ENCODE assay signal across 15 cellular contexts in the genomic region with DNA sequence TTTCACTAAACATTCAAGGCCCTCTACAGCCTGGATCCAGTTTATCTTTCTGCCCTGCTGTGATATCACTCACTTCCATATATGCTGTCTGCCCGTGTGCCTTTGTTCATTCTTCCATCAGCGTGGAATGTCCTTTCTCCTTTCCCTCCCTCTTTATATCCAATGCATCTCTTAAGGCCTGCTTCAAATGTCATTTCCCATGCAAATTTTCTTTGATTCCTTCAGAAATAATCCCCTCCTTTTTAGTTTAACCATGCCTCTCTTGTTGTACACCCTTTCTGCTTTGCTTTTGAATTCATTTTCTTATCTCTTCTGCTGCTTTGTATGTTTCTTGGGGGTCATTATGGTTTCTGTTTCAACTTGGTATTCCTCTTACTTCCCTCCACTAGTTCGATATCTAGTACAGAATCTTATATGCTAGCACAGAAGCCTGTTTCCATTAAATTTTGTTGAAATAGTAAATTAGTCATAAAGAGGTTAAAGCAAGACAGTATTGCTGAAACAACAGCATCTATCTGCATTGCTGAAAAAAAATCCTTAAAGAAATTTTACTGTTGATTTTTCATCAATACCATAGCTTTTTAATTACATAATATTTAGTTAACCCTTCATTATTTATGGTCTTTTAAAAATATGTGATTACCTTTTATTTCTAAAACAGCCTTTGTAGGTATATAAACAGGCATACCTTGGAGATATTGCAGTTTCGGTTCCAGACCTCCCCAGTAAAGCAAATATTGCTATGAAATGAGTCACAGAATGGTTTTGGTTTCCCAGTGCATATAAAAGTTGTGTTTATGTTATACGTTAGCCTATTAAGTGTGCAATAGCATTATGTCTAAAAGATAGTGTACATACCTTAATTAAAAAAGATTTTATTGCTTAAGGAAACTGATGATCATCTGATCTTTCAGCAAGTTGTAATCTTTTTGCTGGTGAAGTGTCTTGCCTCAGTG. TPM values are rescaled to one million over a fixed set of nuclear protein-coding genes. Genes with fewer than 3 reads are reported as not detected.
DNase-seq lines count a peak whose midpoint lies in the region; ATAC-seq, FAIRE-seq and TF ChIP-seq lines count a peak whose summit lies in the region.
"Had no signal": no experiment of that assay in that cellular context is flagged by ENCODE, and none has a peak within 500 bp of the region (broad histone marks: within the 10 kb centered on the region; RNA-seq: fewer than 3 reads in every experiment).

No MANE protein-coding gene starts in this region.

- no peak overlapping the region for H2BK5ac ChIP-seq in trophoblast cell (ENCODE audit: low read depth, low read length, poor library complexity)
- no peak overlapping the region for H2BK5ac ChIP-seq in H9 (ENCODE audit: insufficient read length, low read length)

- WGBS in trophoblast cell (ENCODE audit: extremely low coverage, insufficient coverage, insufficient read length), result no CpG with 5 or more reads among the region's 5 CpGs
- WGBS in psoas muscle, 3 donors, result 93 to 94% (median 93%) methylated on average over 5 of the region's 5 CpGs
- no CpG with 5 or more reads among the region's 5 CpGs for WGBS in H9 (ENCODE audit: extremely low coverage, insufficient read length, low lambda C conversion rate)

- no peak overlapping the region for H3K18ac ChIP-seq in trophoblast cell (ENCODE audit: low read length)
- no peak overlapping the region for H3K18ac ChIP-seq in H9 (ENCODE audit: insufficient read length, low read depth, low read length)

- H4K20me1 ChIP-seq in H9 (ENCODE audit: control insufficient read depth, insufficient read depth, insufficient read length), result no peaks in the 10 kb centered on the region

- no peaks in the 10 kb centered on the region for H3K36me3 Mint-ChIP-seq in activated CD4-positive, alpha-beta T cell treated with anti-CD3 and anti-CD28 coated beads for 36 hours (ENCODE audit: low read depth)
- no peaks in the 10 kb centered on the region for H3K36me3 Mint-ChIP-seq in H9 (ENCODE audit: insufficient read depth in 1 of 3, low read depth in 3 of 3)

- no peaks in the 10 kb centered on the region for H3K27me3 ChIP-seq in trophoblast cell (ENCODE audit: insufficient read depth, low read length)
- no peaks in the 10 kb centered on the region for H3K27me3 ChIP-seq in psoas muscle (ENCODE audit: insufficient read depth in 3 of 3, low read length in 2 of 3)
- no peaks in the 10 kb centered on the region for H3K27me3 ChIP-seq in H9 (ENCODE audit: insufficient read depth, low read length)
- H3K27me3 ChIP-seq: MG63, suprapubic skin had no signal

- H2BK15ac ChIP-seq in H9 (ENCODE audit: low read depth, low read length), result no peak overlapping the region

- peaks cover 31% of the 10 kb centered on the region for H3K4me1 Mint-ChIP-seq in activated CD4-positive, alpha-beta T cell treated with anti-CD3 and anti-CD28 coated beads for 36 hours
- H3K4me1 Mint-ChIP-seq in H9, result peaks cover 7 to 11% of the 10 kb centered on the region in 2 experiments
- H3K4me1 Mint-ChIP-seq: B cell had no signal

- no peaks in the 10 kb centered on the region for H3K9me3 ChIP-seq in trophoblast cell (ENCODE audit: insufficient read depth, low read depth, low read length)
- no peaks in the 10 kb centered on the region for H3K9me3 ChIP-seq in psoas muscle
- H3K9me3 ChIP-seq in H9 (ENCODE audit: control insufficient read depth, low read depth, low read length), result no peaks in the 10 kb centered on the region
- H3K9me3 ChIP-seq: MG63, suprapubic skin had no signal

- no peak overlapping the region for H3T11ph ChIP-seq in H9 (ENCODE audit: low read length)

- H2AFZ ChIP-seq in trophoblast cell (ENCODE audit: insufficient read depth, low read length, poor library complexity) (no peak overlapping the region), H9 (ENCODE audit: low read length) (no peak overlapping the region)

- no peak overlapping the region for H3K14ac ChIP-seq in trophoblast cell (ENCODE audit: low read length)
- H3K14ac ChIP-seq in H9 (ENCODE audit: insufficient read depth, low read length), result no peak overlapping the region

- no peak overlapping the region for H2BK120ac ChIP-seq in trophoblast cell (ENCODE audit: insufficient read depth, low read length, poor library complexity)
- no peak overlapping the region for H2BK120ac ChIP-seq in H9 (ENCODE audit: low read depth, low read length, poor library complexity, severe bottlenecking)

- no peak overlapping the region for H2BK20ac ChIP-seq in H9 (ENCODE audit: low read depth, low read length, poor library complexity, severe bottlenecking)

- H3K79me1 ChIP-seq in trophoblast cell (ENCODE audit: low read length) (peaks cover 4% of the 10 kb centered on the region), H9 (ENCODE audit: insufficient read depth, low read depth, low read length, poor library complexity, severe bottlenecking) (no peaks in the 10 kb centered on the region)

- POLR2A ChIA-PET in activated CD4-positive, alpha-beta T cell treated with anti-CD3 and anti-CD28 coated beads for 36 hours (lab: Charles Lee), result no interaction called here

- no peak overlapping the region for H3K4me3 Mint-ChIP-seq in activated CD4-positive, alpha-beta T cell treated with anti-CD3 and anti-CD28 coated beads for 36 hours
- H3K4me3 Mint-ChIP-seq in H9, result no peak overlapping the region
- H3K4me3 Mint-ChIP-seq: activated naive CD4-positive, alpha-beta T cell treated with anti-CD3 and anti-CD28 coated beads for 36 hours; B cell had no signal

- no peak for DNase-seq in GM19239 (ENCODE audit: insufficient read length, low spot score)
- DNase-seq in OCI-M1 (lab: John Stamatoyannopoulos, UW), result peak; percentile 84
- peak; percentile 12 for DNase-seq in astrocyte of the spinal cord (ENCODE audit: low read depth, low spot score)
- no peak for DNase-seq in trophoblast cell
- no peak for DNase-seq in NCI-H2029 treated with DMSO at 0.1 percent for 48 hours (lab: John Stamatoyannopoulos, UW)
- DNase-seq in activated CD4-positive, alpha-beta T cell treated with anti-CD3 and anti-CD28 coated beads for 36 hours, result no peak
- no peak for DNase-seq in psoas muscle
- DNase-seq in H9, result no peak
- DNase-seq: activated naive CD4-positive, alpha-beta T cell treated with anti-CD3 and anti-CD28 coated beads for 36 hours; MG63; stimulated activated CD4-positive, alpha-beta T cell treated with anti-CD3 and anti-CD28 coated beads, Interleukin-15, amount 100 ng/mL, for 24 hours had no signal

- H3K4me1 ChIP-seq in trophoblast cell (ENCODE audit: control insufficient read depth in 1 of 2, insufficient read depth in 2 of 2, low read length in 2 of 2) (peaks cover 4 to 6% of the 10 kb centered on the region in 2 experiments), psoas muscle (no peaks in the 10 kb centered on the region), H9 (ENCODE audit: insufficient read depth, low read length) (no peaks in the 10 kb centered on the region)

- no peak overlapping the region for H3K27ac Mint-ChIP-seq in activated CD4-positive, alpha-beta T cell treated with anti-CD3 and anti-CD28 coated beads for 36 hours
- H3K27ac Mint-ChIP-seq in H9, result no peak overlapping the region
- H3K27ac Mint-ChIP-seq: activated naive CD4-positive, alpha-beta T cell treated with anti-CD3 and anti-CD28 coated beads for 36 hours; B cell had no signal

- in situ Hi-C loops in astrocyte of the spinal cord (cut with HindIII; ENCODE audit: low sequenced_read_pairs), result no loop called here

- no peak overlapping the region for H2AK5ac ChIP-seq in trophoblast cell (ENCODE audit: low read length)
- H2AK5ac ChIP-seq in H9 (ENCODE audit: insufficient read length, low read length), result no peak overlapping the region

- H3K9ac ChIP-seq in trophoblast cell (ENCODE audit: low read length) (no peak overlapping the region), H9 (ENCODE audit: extremely low read depth, insufficient read length, low read length) (no peak overlapping the region)

- H3K23ac ChIP-seq in trophoblast cell (ENCODE audit: low read length), result no peak overlapping the region
- H3K23ac ChIP-seq in H9 (ENCODE audit: insufficient read length, low read depth, low read length), result no peak overlapping the region

- H3K4me2 ChIP-seq in trophoblast cell (ENCODE audit: low read length), result no peak overlapping the region
- H3K4me2 ChIP-seq in H9 (ENCODE audit: insufficient read depth, insufficient read length, low read length), result no peak overlapping the region

- H3K27ac ChIP-seq in trophoblast cell (ENCODE audit: low read depth, low read length), result no peak overlapping the region
- no peak overlapping the region for H3K27ac ChIP-seq in psoas muscle
- H3K27ac ChIP-seq in H9 (ENCODE audit: insufficient read length, low read depth, low read length), result no peak overlapping the region
- H3K27ac ChIP-seq: suprapubic skin, VCaP had no signal

- intact Hi-C loops in activated CD4-positive, alpha-beta T cell treated with anti-CD3 and anti-CD28 coated beads for 36 hours (cut with DNase I, micrococcal nuclease), result no loop called here
- intact Hi-C loops in psoas muscle (cut with DNase I), result no loop called here

- H3K23me2 ChIP-seq in H9 (ENCODE audit: insufficient read length, low read depth, low read length, poor library complexity, severe bottlenecking), result no peaks in the 10 kb centered on the region

- H2BK12ac ChIP-seq in trophoblast cell (ENCODE audit: low read length), result no peak overlapping the region
- no peak overlapping the region for H2BK12ac ChIP-seq in H9 (ENCODE audit: insufficient read length, low read depth, low read length)

- H3K36me3 ChIP-seq in trophoblast cell (ENCODE audit: control insufficient read depth in 1 of 2, insufficient read depth in 2 of 2, low read length in 2 of 2), result no peaks in the 10 kb centered on the region
- H3K36me3 ChIP-seq in psoas muscle (ENCODE audit: insufficient read depth in 1 of 2, low read depth in 1 of 2), result no peaks in the 10 kb centered on the region
- H3K36me3 ChIP-seq: MG63, suprapubic skin had no signal

- no peak overlapping the region for H4K5ac ChIP-seq in H9 (ENCODE audit: insufficient read length, low read depth, low read length)

- no peak overlapping the region for H3K56ac ChIP-seq in H9 (ENCODE audit: insufficient read length, low read depth, low read length)

- H4K8ac ChIP-seq in trophoblast cell (ENCODE audit: low read depth, low read length) (no peak overlapping the region), H9 (replicated peaks; ENCODE audit: insufficient read length, low read depth, low read length) (no peak overlapping the region)

- H4K12ac ChIP-seq in trophoblast cell (ENCODE audit: low read depth, low read length), result no peak overlapping the region

- CTCF ChIA-PET in activated CD4-positive, alpha-beta T cell treated with anti-CD3 and anti-CD28 coated beads for 36 hours (lab: Charles Lee), result no interaction called here

- H4K91ac ChIP-seq in trophoblast cell (ENCODE audit: low read depth, low read length), result peak overlapping the region; percentile 2
- no peak overlapping the region for H4K91ac ChIP-seq in H9 (ENCODE audit: insufficient read length, low read depth, low read length)

- no peaks in the 10 kb centered on the region for H3K27me3 Mint-ChIP-seq in activated CD4-positive, alpha-beta T cell treated with anti-CD3 and anti-CD28 coated beads for 36 hours
- H3K27me3 Mint-ChIP-seq in H9 (ENCODE audit: low read depth), result no peaks in the 10 kb centered on the region; the same call in 1 of the 2 replicates

- TF ChIP-seq CTCF in astrocyte of the spinal cord (IDR thresholded peaks at IDR 0.05; ENCODE audit: low read depth, low read length), result no peak
- no peak for TF ChIP-seq CTCF in psoas muscle (IDR thresholded peaks at IDR 0.05)
- TF ChIP-seq CTCF in H9 (conservative IDR thresholded peaks at IDR 0.05), result no peak

- no peak overlapping the region for H3K4ac ChIP-seq in trophoblast cell (ENCODE audit: low read depth, low read length)
- no peak overlapping the region for H3K4ac ChIP-seq in H9 (ENCODE audit: low read depth, low read length)

- no peaks in the 10 kb centered on the region for H3K9me3 Mint-ChIP-seq in activated CD4-positive, alpha-beta T cell treated with anti-CD3 and anti-CD28 coated beads for 36 hours (ENCODE audit: low read depth)
- H3K9me3 Mint-ChIP-seq in H9, result no peaks in the 10 kb centered on the region
- H3K9me3 Mint-ChIP-seq: activated naive CD4-positive, alpha-beta T cell treated with anti-CD3 and anti-CD28 coated beads for 36 hours had no signal

- no peak overlapping the region for H3K4me3 ChIP-seq in astrocyte of the spinal cord (ENCODE audit: low read depth, low read length)
- H3K4me3 ChIP-seq in trophoblast cell (ENCODE audit: low read depth, low read length), result no peak overlapping the region
- no peak overlapping the region for H3K4me3 ChIP-seq in psoas muscle
- H3K4me3 ChIP-seq: MG63, suprapubic skin had no signal

- H3K79me2 ChIP-seq in trophoblast cell (ENCODE audit: control insufficient read depth, insufficient read depth, low read length, poor library complexity) (no peaks in the 10 kb centered on the region), H9 (ENCODE audit: insufficient read depth, low read length) (no peaks in the 10 kb centered on the region)

- FAIRE-seq in GM19239 (lab: Jason Lieb, UNC), result peak; percentile 61

- ATAC-seq in activated CD4-positive, alpha-beta T cell treated with anti-CD3 and anti-CD28 coated beads for 36 hours, result no peak
- ATAC-seq in psoas muscle, result no peak

RNA-seq across cellular contexts. Expression of a gene that starts 44.4 kb away (rescaled TPM):
- polyA plus RNA-seq in trophoblast cell (2013), result not detected in 2 replicates
- 1 to 10 TPM; 1.0 to 1.5 TPM for total RNA-seq in activated CD4-positive, alpha-beta T cell treated with anti-CD3 and anti-CD28 coated beads for 36 hours
- total RNA-seq in psoas muscle (not detected), H9 (2021) (not detected in 2 replicates)
- polyA plus RNA-seq in psoas muscle, result not detected
- total RNA-seq: activated naive CD4-positive, alpha-beta T cell treated with anti-CD3 and anti-CD28 coated beads for 36 hours; B cell; cardiac septum; suprapubic skin had no signal

Comparison
In these comparisons a context has a peak if more than half of its experiments do, and no peak if none do; other contexts are left out.
1. DNase-seq: peak in OCI-M1 (single experiment) and astrocyte of the spinal cord (single experiment); none in GM19239 (single experiment), trophoblast cell (0 of 2), NCI-H2029 treated with DMSO at 0.1 percent for 48 hours (single experiment), activated CD4-positive, alpha-beta T cell treated with anti-CD3 and anti-CD28 coated beads for 36 hours (single experiment), psoas muscle (0 of 2) and H9 (single experiment).